Comparison of ENCODE assay signal across 10 cellular contexts in genomic region chr1:150615346-150616201, GRCh38. TPM values are rescaled to one million over a fixed set of nuclear protein-coding genes. Genes with fewer than 3 reads are reported as not detected.
DNase-seq lines count a peak whose midpoint lies in the region; ATAC-seq and TF ChIP-seq lines count a peak whose summit lies in the region.
"Had no signal": no experiment of that assay in that cellular context is flagged by ENCODE, and none has a peak within 500 bp of the region (broad histone marks: within the 10 kb centered on the region; RNA-seq: fewer than 3 reads in every experiment).

No MANE protein-coding gene starts in this region.

- no peaks in the 10 kb centered on the region for H3K9me3 Mint-ChIP-seq in activated naive CD4-positive, alpha-beta T cell treated with anti-CD3 and anti-CD28 coated beads, Interleukin-2, amount 10 ng/mL, durations not matched to agents 7 days and 5 days

- peak overlapping the region; percentile 22 for H3K27ac Mint-ChIP-seq in activated naive CD4-positive, alpha-beta T cell treated with anti-CD3 and anti-CD28 coated beads, Interleukin-2, amount 10 ng/mL, durations not matched to agents 7 days and 5 days
- H3K27ac Mint-ChIP-seq in T-helper 17 cell = peak overlapping the region; percentile 93

- CTCF ChIA-PET in activated naive CD4-positive, alpha-beta T cell treated with anti-CD3 and anti-CD28 coated beads, Interleukin-2, amount 10 ng/mL, durations not matched to agents 7 days and 5 days (lab: Charles Lee) = interaction anchor here (0.5 to 6.9 kb wide), 4 partner anchors 12 to 58 kb away, joined by 3 to 56 read pairs (median 4); partner anchors contain the start of gene ENSA

- intact Hi-C loops in esophagus muscularis mucosa (cut with DNase I) = no loop called here

- no peak for TF ChIP-seq POLR2A in esophagus muscularis mucosa (IDR thresholded peaks at IDR 0.05; ENCODE audit: low read depth)
- no peak for TF ChIP-seq POLR2A in upper lobe of left lung (IDR thresholded peaks at IDR 0.05)

- H3K27ac ChIP-seq in esophagus muscularis mucosa (replicated peaks in 1 of 4) = peak overlapping the region; percentile 23 to 81 (median 54)
- H3K27ac ChIP-seq in upper lobe of left lung = peak overlapping the region; percentile 55 to 95 (median 91)

- TF ChIP-seq CTCF in esophagus muscularis mucosa (IDR thresholded peaks at IDR 0.05) (no peak), upper lobe of left lung (IDR thresholded peaks at IDR 0.05) (no peak)

- no peak for DNase-seq in activated naive CD4-positive, alpha-beta T cell treated with anti-CD3 and anti-CD28 coated beads, Interleukin-2, amount 10 ng/mL, durations not matched to agents 7 days and 5 days
- no peak for DNase-seq in activated naive CD4-positive, alpha-beta T cell (lab: John Stamatoyannopoulos, UW)
- DNase-seq in T-helper 17 cell = no peak
- DNase-seq in esophagus muscularis mucosa (ENCODE audit: extremely low spot score) = no peak
- no peak for DNase-seq in upper lobe of left lung
- no peak for DNase-seq in KG1 (lab: John Stamatoyannopoulos, UW)
- no peak for DNase-seq in NCI-H1436 (lab: John Stamatoyannopoulos, UW)
- DNase-seq in DMS79 (lab: John Stamatoyannopoulos, UW) = no peak
- DNase-seq: stimulated activated CD4-positive, alpha-beta T cell treated with anti-CD3 and anti-CD28 coated beads, Interleukin-2, amount 100 ng/mL, for 24 hours had no signal

- 94% methylated on average over 12 of the region's 12 CpGs for WGBS in esophagus muscularis mucosa
- 80 to 85% methylated on average over 12 of the region's 12 CpGs for WGBS in upper lobe of left lung, 2 donors

- ATAC-seq in T-helper 17 cell (no peak), upper lobe of left lung (ENCODE audit: low FRiP score in 2 of 2) (no peak)

- H3K4me3 Mint-ChIP-seq in activated naive CD4-positive, alpha-beta T cell treated with anti-CD3 and anti-CD28 coated beads, Interleukin-2, amount 10 ng/mL, durations not matched to agents 7 days and 5 days = no peak overlapping the region
- peak overlapping the region; percentile 54 for H3K4me3 Mint-ChIP-seq in T-helper 17 cell

- H3K9me3 ChIP-seq in T-helper 17 cell (ENCODE audit: control insufficient read depth, low read length, poor library complexity, severe bottlenecking) = no peaks in the 10 kb centered on the region
- no peaks in the 10 kb centered on the region for H3K9me3 ChIP-seq in esophagus muscularis mucosa
- H3K9me3 ChIP-seq in upper lobe of left lung = no peaks in the 10 kb centered on the region
- H3K9me3 ChIP-seq: adrenal gland had no signal

- H3K4me1 ChIP-seq in esophagus muscularis mucosa (peaks cover 56 to 69% (median 61%) of the 10 kb centered on the region in 4 donors), upper lobe of left lung (peaks cover 54 to 72% (median 61%) of the 10 kb centered on the region in 4 donors)

- H3K27me3 ChIP-seq in esophagus muscularis mucosa (no peaks in the 10 kb centered on the region), upper lobe of left lung (no peaks in the 10 kb centered on the region)
- H3K27me3 ChIP-seq: adrenal gland had no signal

- H3K4me1 Mint-ChIP-seq in activated naive CD4-positive, alpha-beta T cell treated with anti-CD3 and anti-CD28 coated beads, Interleukin-2, amount 10 ng/mL, durations not matched to agents 7 days and 5 days = peaks cover 68% of the 10 kb centered on the region
- H3K4me1 Mint-ChIP-seq in T-helper 17 cell = peaks cover 58% of the 10 kb centered on the region

- H3K36me3 Mint-ChIP-seq in activated naive CD4-positive, alpha-beta T cell treated with anti-CD3 and anti-CD28 coated beads, Interleukin-2, amount 10 ng/mL, durations not matched to agents 7 days and 5 days = peaks cover 41% of the 10 kb centered on the region
- peaks cover 2% of the 10 kb centered on the region for H3K36me3 Mint-ChIP-seq in T-helper 17 cell (ENCODE audit: low read depth)

- no peak overlapping the region for H3K4me3 ChIP-seq in esophagus muscularis mucosa
- H3K4me3 ChIP-seq in upper lobe of left lung = no peak overlapping the region
- H3K4me3 ChIP-seq: adrenal gland had no signal

- TF ChIP-seq EP300 in esophagus muscularis mucosa (IDR thresholded peaks at IDR 0.05) (no peak), upper lobe of left lung (IDR thresholded peaks at IDR 0.05) (no peak)

- H3K36me3 ChIP-seq in esophagus muscularis mucosa (peaks cover 0 to 43% (median 14%) of the 10 kb centered on the region in 4 donors), upper lobe of left lung (peaks cover 2 to 34% (median 8%) of the 10 kb centered on the region in 4 donors)

- no peaks in the 10 kb centered on the region for H3K27me3 Mint-ChIP-seq in activated naive CD4-positive, alpha-beta T cell treated with anti-CD3 and anti-CD28 coated beads, Interleukin-2, amount 10 ng/mL, durations not matched to agents 7 days and 5 days
- H3K27me3 Mint-ChIP-seq in T-helper 17 cell = no peaks in the 10 kb centered on the region

RNA-seq across cellular contexts. Expression of gene ENSA, which starts 13.8 kb away (rescaled TPM):
- total RNA-seq in T-helper 17 cell (100 to 1,000 TPM; 152 to 173 TPM), esophagus muscularis mucosa (100 to 1,000 TPM; 110 to 212 (median 141) TPM), upper lobe of left lung (100 to 1,000 TPM; 141 to 271 (median 212) TPM)

RNA-seq across cellular contexts. Expression of gene MCL1, which starts 36.2 kb away (rescaled TPM):
- total RNA-seq in T-helper 17 cell (1,000 to 10,000 TPM in 1 of 2 donors, 100 to 1,000 TPM in 1; 776 to 1,091 TPM), esophagus muscularis mucosa (100 to 1,000 TPM; 192 to 460 (median 255) TPM), upper lobe of left lung (100 to 1,000 TPM; 188 to 580 (median 425) TPM)
